19 cellular contexts compared by ENCODE assay signal in genomic region chr2:96877513-96878159, GRCh38. TPM values are rescaled to one million over a fixed set of nuclear protein-coding genes. Genes with fewer than 3 reads are reported as not detected.
A peak's percentile ranks its signal among the peaks of the same experiment; 100 is the strongest.
DNase-seq lines count a peak whose midpoint lies in the region; FAIRE-seq and TF ChIP-seq lines count a peak whose summit lies in the region.
"Had no signal": no experiment of that assay in that cellular context is flagged by ENCODE, and none has a peak within 500 bp of the region (broad histone marks: within the 10 kb centered on the region; RNA-seq: fewer than 3 reads in every experiment).

No MANE protein-coding gene starts in this region.

- no peak overlapping the region for H3K27ac ChIP-seq in neural progenitor cell
- H3K27ac ChIP-seq: HL-60 had no signal

- H3K4me1 Mint-ChIP-seq in brain: peaks cover 86% of the 10 kb centered on the region
- peaks cover 71% of the 10 kb centered on the region for H3K4me1 Mint-ChIP-seq in neural progenitor cell

- H3K9me3 ChIP-seq in BE2C (no peaks in the 10 kb centered on the region), neural progenitor cell (ENCODE audit: low read depth) (no peaks in the 10 kb centered on the region)
- H3K9me3 ChIP-seq: Caco-2, HAP-1 had no signal

- H3K27ac Mint-ChIP-seq in brain: peak overlapping the region in 3 of 5 experiments; percentile 73 to 84 (median 80)
- H3K27ac Mint-ChIP-seq in neural progenitor cell: no peak overlapping the region

- peaks cover 66% of the 10 kb centered on the region for H3F3A ChIP-seq in neural progenitor cell (ENCODE audit: low read depth)

- FAIRE-seq in HTR-8/SVneo (lab: Jason Lieb, UNC): peak; percentile 59
- FAIRE-seq: A204.1 had no signal

- TF ChIP-seq CTCF in BE2C (IDR thresholded peaks at IDR 0.05; ENCODE audit: low read depth, low read length) (no peak), brain (conservative IDR thresholded peaks at IDR 0.05) (no peak), neural progenitor cell (IDR thresholded peaks at IDR 0.05) (no peak)

- DNase-seq in BE2C: peak; percentile 22
- no peak for DNase-seq in HTR-8/SVneo (ENCODE audit: insufficient read length, low spot score)
- no peak for DNase-seq in neural progenitor cell (ENCODE audit: low spot score)
- no peak for DNase-seq in NCI-H524 treated with DMSO at 0.1 percent for 48 hours (lab: John Stamatoyannopoulos, UW)
- no peak for DNase-seq in DMS53 (lab: John Stamatoyannopoulos, UW)
- no peak for DNase-seq in AG08396 (ENCODE audit: low spot score)
- no peak for DNase-seq in medulla oblongata (ENCODE audit: extremely low spot score)
- DNase-seq: Caco-2, DMS153, KG1, NCI-H1436, NCI-H2029 treated with DMSO at 0.1 percent for 48 hours, NCI-H510A, NCI-H82, SIG-M5 had no signal

- H3K27me3 Mint-ChIP-seq in brain: no peaks in the 10 kb centered on the region
- peaks cover 4% of the 10 kb centered on the region for H3K27me3 Mint-ChIP-seq in neural progenitor cell (ENCODE audit: insufficient read depth, low read depth)

- no peak overlapping the region for H3K4me2 ChIP-seq in neural progenitor cell

- H3K36me3 ChIP-seq in BE2C (no peaks in the 10 kb centered on the region), neural progenitor cell (no peaks in the 10 kb centered on the region)
- H3K36me3 ChIP-seq: HAP-1 had no signal

- no peaks in the 10 kb centered on the region for H3K79me2 ChIP-seq in neural progenitor cell (ENCODE audit: low read depth)

- H3K9me3 Mint-ChIP-seq in brain (peaks cover 0 to 5% (median 0%) of the 10 kb centered on the region in 5 experiments), neural progenitor cell (no peaks in the 10 kb centered on the region)

- peak overlapping the region in 1 of 5 experiments; percentile 52 for H3K4me3 Mint-ChIP-seq in brain
- peak overlapping the region; percentile 33 for H3K4me3 Mint-ChIP-seq in neural progenitor cell

- no peak overlapping the region for H3K9ac ChIP-seq in neural progenitor cell

- no peak overlapping the region for H3K4me3 ChIP-seq in BE2C (ENCODE audit: low read depth, low read length)
- no peak overlapping the region for H3K4me3 ChIP-seq in neural progenitor cell
- H3K4me3 ChIP-seq: HAP-1 had no signal

- H4K20me1 ChIP-seq in neural progenitor cell (ENCODE audit: low read depth): no peaks in the 10 kb centered on the region

- H3K36me3 Mint-ChIP-seq in brain (no peaks in the 10 kb centered on the region), neural progenitor cell (no peaks in the 10 kb centered on the region)

- no peak overlapping the region for H2AFZ ChIP-seq in neural progenitor cell (replicated peaks)

- no peaks in the 10 kb centered on the region for H3K27me3 ChIP-seq in BE2C
- no peaks in the 10 kb centered on the region for H3K27me3 ChIP-seq in neural progenitor cell

- H3K4me1 ChIP-seq in BE2C (peaks cover 16% of the 10 kb centered on the region), neural progenitor cell (peaks cover 69% of the 10 kb centered on the region)

RNA-seq across cellular contexts. Expression of gene SEMA4C, which starts 7.8 kb away (rescaled TPM):
- 32.7 TPM for polyA plus RNA-seq in BE2C (2012; ENCODE audit: insufficient read depth, insufficient read length, low read depth)
- 32.9 TPM for polyA plus RNA-seq in brain (ENCODE audit: insufficient read depth, low read depth, low replicate concordance)
- 39.1 and 103 TPM in 2 replicates for total RNA-seq in neural progenitor cell (ENCODE audit: low replicate concordance)

RNA-seq across cellular contexts. Expression of gene ANKRD39, which starts 19.8 kb away (rescaled TPM):
- 28.5 TPM for polyA plus RNA-seq in BE2C (2012; ENCODE audit: insufficient read depth, insufficient read length, low read depth)
- polyA plus RNA-seq in brain (ENCODE audit: insufficient read depth, low read depth, low replicate concordance): 20.7 TPM
- total RNA-seq in neural progenitor cell (ENCODE audit: low replicate concordance): 4.0 and 17.3 TPM in 2 replicates

RNA-seq across cellular contexts. Expression of gene ANKRD23, which starts 33.8 kb away (rescaled TPM):
- polyA plus RNA-seq in BE2C (2012; ENCODE audit: insufficient read depth, insufficient read length, low read depth): 4.0 TPM
- 0.73 TPM for polyA plus RNA-seq in brain (ENCODE audit: insufficient read depth, low read depth, low replicate concordance)
- total RNA-seq in neural progenitor cell (ENCODE audit: low replicate concordance): 10.8 and 11.4 TPM in 2 replicates
